25 cellular contexts compared by ENCODE assay signal in the genomic region with DNA sequence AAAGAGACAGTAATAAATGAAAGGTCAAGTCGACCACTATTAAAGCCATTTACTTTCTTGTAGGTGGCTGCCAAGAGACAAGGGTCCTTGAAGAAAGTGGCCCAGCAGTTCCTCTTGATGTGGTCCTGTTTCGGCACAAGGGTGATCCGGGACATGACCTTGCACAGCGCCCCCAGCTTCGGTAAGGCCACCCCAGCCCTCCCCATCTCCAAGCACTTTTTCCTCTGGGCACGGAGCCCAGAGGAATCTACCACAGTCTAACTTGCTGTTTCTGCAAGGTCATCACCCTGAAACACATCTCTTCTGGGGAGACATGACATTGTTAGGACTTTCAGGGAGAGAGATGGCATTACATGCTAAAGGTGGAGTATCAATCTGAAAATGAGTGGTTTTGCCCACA.
"Had no signal": no experiment of that assay in that cellular context is flagged by ENCODE, and none has a peak within 500 bp of the region (broad histone marks: within the 10 kb centered on the region; RNA-seq: fewer than 3 reads in every experiment).

No MANE protein-coding gene starts in this region.

- H3K9me3 Mint-ChIP-seq: effector memory CD8-positive, alpha-beta T cell; immature natural killer cell; memory B cell; natural killer cell; stimulated activated effector memory CD8-positive, alpha-beta T cell treated with anti-CD3 and anti-CD28 coated beads, Interleukin-12 subunit alpha, Interleukin-12 subunit beta, amount 100 ng/mL, for 72 hours had no signal

- H3K36me3 ChIP-seq: neutrophil, prostate gland, right atrium auricular region, stomach, tibial artery, upper lobe of left lung, uterus had no signal

- H3K4me3 ChIP-seq: lung, prostate gland, right atrium auricular region, smooth muscle cell, stomach, tibial artery, upper lobe of left lung, uterus had no signal

- H3K36me3 Mint-ChIP-seq: immature natural killer cell; memory B cell; natural killer cell; stimulated activated effector memory CD8-positive, alpha-beta T cell treated with anti-CD3 and anti-CD28 coated beads, Interleukin-12 subunit alpha, Interleukin-12 subunit beta, amount 100 ng/mL, for 72 hours had no signal

- H3K4me2 ChIP-seq: smooth muscle cell had no signal

- ATAC-seq: effector memory CD8-positive, alpha-beta T cell; left colon; natural killer cell; sciatic nerve; stimulated activated effector memory CD8-positive, alpha-beta T cell treated with anti-CD3 and anti-CD28 coated beads, Interleukin-12 subunit alpha, Interleukin-12 subunit beta, amount 100 ng/mL, for 72 hours had no signal

- H3K27ac Mint-ChIP-seq: effector memory CD8-positive, alpha-beta T cell; immature natural killer cell; memory B cell; natural killer cell; stimulated activated effector memory CD8-positive, alpha-beta T cell treated with anti-CD3 and anti-CD28 coated beads, Interleukin-12 subunit alpha, Interleukin-12 subunit beta, amount 100 ng/mL, for 72 hours had no signal

- H3K4me1 Mint-ChIP-seq: immature natural killer cell, memory B cell, natural killer cell had no signal

- H3K4me3 Mint-ChIP-seq: effector memory CD8-positive, alpha-beta T cell; immature natural killer cell; memory B cell; natural killer cell; stimulated activated effector memory CD8-positive, alpha-beta T cell treated with anti-CD3 and anti-CD28 coated beads, Interleukin-12 subunit alpha, Interleukin-12 subunit beta, amount 100 ng/mL, for 72 hours had no signal

- H3K27ac ChIP-seq: neutrophil, prostate gland, right atrium auricular region, stomach, tibial artery, upper lobe of left lung, uterus had no signal

- FAIRE-seq: frontal cortex had no signal

- H3K9me3 ChIP-seq: neutrophil, prostate gland, right atrium auricular region, stomach, tibial artery, upper lobe of left lung, uterus had no signal

- H3K4me1 ChIP-seq: prostate gland, right atrium auricular region, stomach, tibial artery, upper lobe of left lung, uterus had no signal

- DNase-seq: cortex of kidney; effector memory CD8-positive, alpha-beta T cell; hypothalamus; immature natural killer cell; islet precursor cell; kidney glomerular epithelial cell; left colon; natural killer cell; stimulated activated CD4-positive, alpha-beta T cell treated with anti-CD3 and anti-CD28 coated beads, Interleukin-12 subunit alpha, Interleukin-12 subunit beta, amount 100 ng/mL, for 4 hours; stimulated activated CD4-positive, alpha-beta T cell treated with anti-CD3 and anti-CD28 coated beads, Interleukin-1b, Interleukin-23, amount 100 ng/mL, for 48 hours; stimulated activated CD4-positive, alpha-beta T cell treated with anti-CD3 and anti-CD28 coated beads, Interleukin-4, amount 100 ng/mL, for 24 hours; stimulated activated naive CD4-positive, alpha-beta T cell treated with Interleukin-2 at 50 U/mL for 16 hours; stomach; tibial artery; uterus had no signal

- H3K27me3 ChIP-seq: right atrium auricular region, stomach, tibial artery, upper lobe of left lung, uterus had no signal
